Comparison of ENCODE assay signal across 8 cellular contexts in genomic region chr2:9631484-9631819, GRCh38. TPM values are rescaled to one million over a fixed set of nuclear protein-coding genes. Genes with fewer than 3 reads are reported as not detected.
DNase-seq lines count a peak whose midpoint lies in the region; FAIRE-seq and TF ChIP-seq lines count a peak whose summit lies in the region.

No MANE protein-coding gene starts in this region.

- intact Hi-C loops in kidney (cut with DNase I), result no loop called here

- no peaks in the 10 kb centered on the region for H3K27me3 ChIP-seq in adipocyte (replicated peaks; ENCODE audit: control insufficient read depth, insufficient read depth, low read length)

- peaks cover 33% of the 10 kb centered on the region for H3K27me3 Mint-ChIP-seq in T-helper 1 cell treated with Interleukin-12 subunit alpha and Interleukin-12 subunit beta and Interleukin-4 antibody, amounts not matched to agents 30 μg/mL and 1 μg/mL, for 36 hours (ENCODE audit: low read depth)

- no peak for DNase-seq in T-helper 1 cell
- DNase-seq in adipocyte (ENCODE audit: low read depth), result no peak
- no peak for DNase-seq in kidney
- DNase-seq in substantia nigra (lab: John Stamatoyannopoulos, UW), result no peak
- DNase-seq in COLO829 (ENCODE audit: low spot score), result no peak
- DNase-seq in MV-4-11 (lab: John Stamatoyannopoulos, UW), result no peak
- no peak for DNase-seq in stimulated activated CD4-positive, alpha-beta T cell treated with anti-CD3 and anti-CD28 coated beads, Interleukin-15, amount 100 ng/mL, for 24 hours

- H3K4me3 ChIP-seq in adipocyte (ENCODE audit: low read length) (peak overlapping the region; percentile 98), kidney (ENCODE audit: low read length in 2 of 2) (peak overlapping the region; percentile 53 to 60)

- H3K9ac ChIP-seq in adipocyte (ENCODE audit: low read length) (peak overlapping the region; percentile 98), kidney (ENCODE audit: low read length in 2 of 2) (peak overlapping the region in 1 of 2 donors; percentile 67)

- peaks cover 14% of the 10 kb centered on the region for H3K36me3 ChIP-seq in adipocyte (ENCODE audit: control insufficient read depth, insufficient read depth, low read length, severe bottlenecking)
- peaks cover 0 to 8% of the 10 kb centered on the region in 2 donors for H3K36me3 ChIP-seq in kidney (ENCODE audit: control insufficient read depth in 1 of 2, insufficient read depth in 2 of 2, low read length in 2 of 2)

- H3K27ac ChIP-seq in kidney (ENCODE audit: low read depth in 2 of 2, low read length in 2 of 2) (peak overlapping the region; percentile 34 to 59), substantia nigra (ENCODE audit: low read depth, low read length, poor library complexity, severe bottlenecking) (peak overlapping the region; percentile 93)

- peak overlapping the region; percentile 93 for H3K27ac Mint-ChIP-seq in T-helper 1 cell treated with Interleukin-12 subunit alpha and Interleukin-12 subunit beta and Interleukin-4 antibody, amounts not matched to agents 30 μg/mL and 1 μg/mL, for 36 hours

- H3K4me3 Mint-ChIP-seq in T-helper 1 cell treated with Interleukin-12 subunit alpha and Interleukin-12 subunit beta and Interleukin-4 antibody, amounts not matched to agents 30 μg/mL and 1 μg/mL, for 36 hours, result peak overlapping the region; percentile 86

- FAIRE-seq in kidney (lab: Jason Lieb, UNC), result no peak

- H3K4me1 ChIP-seq in adipocyte (ENCODE audit: control insufficient read depth, insufficient read depth, low read length) (peaks cover 23% of the 10 kb centered on the region), kidney (ENCODE audit: control insufficient read depth in 1 of 2, insufficient read depth in 1 of 2, low read depth in 1 of 2, low read length in 2 of 2) (peaks cover 0 to 7% of the 10 kb centered on the region in 2 donors)

- peaks cover 36% of the 10 kb centered on the region for H3K4me1 Mint-ChIP-seq in T-helper 1 cell treated with Interleukin-12 subunit alpha and Interleukin-12 subunit beta and Interleukin-4 antibody, amounts not matched to agents 30 μg/mL and 1 μg/mL, for 36 hours (ENCODE audit: low read depth)

- H3K9me3 Mint-ChIP-seq in T-helper 1 cell treated with Interleukin-12 subunit alpha and Interleukin-12 subunit beta and Interleukin-4 antibody, amounts not matched to agents 30 μg/mL and 1 μg/mL, for 36 hours, result no peaks in the 10 kb centered on the region

- no peaks in the 10 kb centered on the region for H3K9me3 ChIP-seq in adipocyte (ENCODE audit: control insufficient read depth, low read length)
- H3K9me3 ChIP-seq in kidney (ENCODE audit: control insufficient read depth in 1 of 2, low read length in 2 of 2), result no peaks in the 10 kb centered on the region

- peaks cover 35% of the 10 kb centered on the region for H3K36me3 Mint-ChIP-seq in T-helper 1 cell treated with Interleukin-12 subunit alpha and Interleukin-12 subunit beta and Interleukin-4 antibody, amounts not matched to agents 30 μg/mL and 1 μg/mL, for 36 hours (ENCODE audit: low read depth)

- no peak for TF ChIP-seq CTCF in kidney (IDR thresholded peaks at IDR 0.05; ENCODE audit: borderline replicate concordance, extremely low read depth, insufficient read depth)

RNA-seq across cellular contexts. Expression of gene YWHAQ, which starts 0.7 kb away (rescaled TPM):
- 262 TPM for total RNA-seq in kidney
- polyA plus RNA-seq in kidney (ENCODE audit: insufficient read depth, low read depth, low replicate concordance), result 168 TPM
